20 cellular contexts compared by ENCODE assay signal in genomic region chr17:55830699-55831098, GRCh38.
"Had no signal": no experiment of that assay in that cellular context is flagged by ENCODE, and none has a peak within 500 bp of the region (broad histone marks: within the 10 kb centered on the region; RNA-seq: fewer than 3 reads in every experiment).

No MANE protein-coding gene starts in this region.

- H3K4me3 Mint-ChIP-seq: activated CD4-positive, alpha-beta memory T cell treated with anti-CD3 and anti-CD28 coated beads, Interleukin-2, amount 10 ng/mL, durations not matched to agents 7 days and 5 days; activated CD4-positive, alpha-beta T cell treated with anti-CD3 and anti-CD28 coated beads, Interleukin-2, amount 10 ng/mL, durations not matched to agents 24 days and 14 days; activated naive CD4-positive, alpha-beta T cell treated with anti-CD3 and anti-CD28 coated beads, Interleukin-2, amount 10 ng/mL, durations not matched to agents 7 days and 5 days; activated naive CD8-positive, alpha-beta T cell treated with anti-CD3 and anti-CD28 coated beads, Interleukin-2, amount 50 U/mL, for 24 hours; dendritic cell treated with granulocyte-macrophage colony-stimulating factor and Interleukin-4, amounts not matched to agents 40 ng/mL and 50 ng/mL, for 4 days; naive B cell; stimulated activated effector memory CD8-positive, alpha-beta T cell treated with anti-CD3 and anti-CD28 coated beads, Interleukin-12 subunit alpha, Interleukin-12 subunit beta, amount 100 ng/mL, for 72 hours; stimulated activated naive CD8-positive, alpha-beta T cell treated with anti-CD3 and anti-CD28 coated beads, Interleukin-15, amount 100 ng/mL, for 72 hours had no signal

- H3K4me1 ChIP-seq: foreskin keratinocyte, left lung, suprapubic skin, transverse colon had no signal

- H3K9me3 ChIP-seq: left lung, suprapubic skin, transverse colon had no signal

- DNase-seq: activated CD4-positive, alpha-beta memory T cell treated with anti-CD3 and anti-CD28 coated beads, Interleukin-2, amount 10 ng/mL, durations not matched to agents 7 days and 5 days; activated CD4-positive, alpha-beta T cell treated with anti-CD3 and anti-CD28 coated beads, Interleukin-2, amount 10 ng/mL, durations not matched to agents 24 days and 14 days; activated effector memory CD4-positive, alpha-beta T cell treated with anti-CD3 and anti-CD28 coated beads, Interleukin-2, amount 50 U/mL, for 16 hours; activated naive CD4-positive, alpha-beta T cell treated with anti-CD3 and anti-CD28 coated beads, Interleukin-2, amount 10 ng/mL, durations not matched to agents 7 days and 5 days; activated naive CD8-positive, alpha-beta T cell treated with anti-CD3 and anti-CD28 coated beads, Interleukin-2, amount 50 U/mL, for 24 hours; effector CD4-positive, alpha-beta T cell; foreskin keratinocyte; left lung; naive B cell; occipital lobe; small intestine; stimulated activated CD4-positive, alpha-beta T cell treated with anti-CD3 and anti-CD28 coated beads, Interleukin-2, amount 100 ng/mL, for 24 hours; stimulated activated naive CD8-positive, alpha-beta T cell treated with anti-CD3 and anti-CD28 coated beads, Interleukin-15, amount 100 ng/mL, for 72 hours; transverse colon had no signal

- H3K9me3 Mint-ChIP-seq: activated CD4-positive, alpha-beta memory T cell treated with anti-CD3 and anti-CD28 coated beads, Interleukin-2, amount 10 ng/mL, durations not matched to agents 7 days and 5 days; activated CD4-positive, alpha-beta T cell treated with anti-CD3 and anti-CD28 coated beads, Interleukin-2, amount 10 ng/mL, durations not matched to agents 24 days and 14 days; activated naive CD4-positive, alpha-beta T cell treated with anti-CD3 and anti-CD28 coated beads, Interleukin-2, amount 10 ng/mL, durations not matched to agents 7 days and 5 days; activated naive CD8-positive, alpha-beta T cell treated with anti-CD3 and anti-CD28 coated beads, Interleukin-2, amount 50 U/mL, for 24 hours; dendritic cell treated with granulocyte-macrophage colony-stimulating factor and Interleukin-4, amounts not matched to agents 40 ng/mL and 50 ng/mL, for 4 days; naive B cell; stimulated activated effector memory CD8-positive, alpha-beta T cell treated with anti-CD3 and anti-CD28 coated beads, Interleukin-12 subunit alpha, Interleukin-12 subunit beta, amount 100 ng/mL, for 72 hours; stimulated activated naive CD8-positive, alpha-beta T cell treated with anti-CD3 and anti-CD28 coated beads, Interleukin-15, amount 100 ng/mL, for 72 hours had no signal

- H3K27me3 Mint-ChIP-seq: dendritic cell treated with granulocyte-macrophage colony-stimulating factor and Interleukin-4, amounts not matched to agents 40 ng/mL and 50 ng/mL, for 4 days; stimulated activated naive CD8-positive, alpha-beta T cell treated with anti-CD3 and anti-CD28 coated beads, Interleukin-15, amount 100 ng/mL, for 72 hours had no signal

- H3K36me3 Mint-ChIP-seq: activated naive CD4-positive, alpha-beta T cell treated with anti-CD3 and anti-CD28 coated beads, Interleukin-2, amount 10 ng/mL, durations not matched to agents 7 days and 5 days; naive B cell; stimulated activated effector memory CD8-positive, alpha-beta T cell treated with anti-CD3 and anti-CD28 coated beads, Interleukin-12 subunit alpha, Interleukin-12 subunit beta, amount 100 ng/mL, for 72 hours had no signal

- H3K4me3 ChIP-seq: left lung, lung, suprapubic skin, transverse colon had no signal

- H3K27ac Mint-ChIP-seq: activated CD4-positive, alpha-beta memory T cell treated with anti-CD3 and anti-CD28 coated beads, Interleukin-2, amount 10 ng/mL, durations not matched to agents 7 days and 5 days; activated CD4-positive, alpha-beta T cell treated with anti-CD3 and anti-CD28 coated beads, Interleukin-2, amount 10 ng/mL, durations not matched to agents 24 days and 14 days; activated naive CD4-positive, alpha-beta T cell treated with anti-CD3 and anti-CD28 coated beads, Interleukin-2, amount 10 ng/mL, durations not matched to agents 7 days and 5 days; activated naive CD8-positive, alpha-beta T cell treated with anti-CD3 and anti-CD28 coated beads, Interleukin-2, amount 50 U/mL, for 24 hours; dendritic cell treated with granulocyte-macrophage colony-stimulating factor and Interleukin-4, amounts not matched to agents 40 ng/mL and 50 ng/mL, for 4 days; stimulated activated effector memory CD8-positive, alpha-beta T cell treated with anti-CD3 and anti-CD28 coated beads, Interleukin-12 subunit alpha, Interleukin-12 subunit beta, amount 100 ng/mL, for 72 hours; stimulated activated naive CD8-positive, alpha-beta T cell treated with anti-CD3 and anti-CD28 coated beads, Interleukin-15, amount 100 ng/mL, for 72 hours had no signal

- ATAC-seq: activated CD4-positive, CD25-positive, alpha-beta regulatory T cell treated with anti-CD3 and anti-CD28 coated beads, Interleukin-2, amount 50 U/mL, for 24 hours; activated naive CD8-positive, alpha-beta T cell treated with anti-CD3 and anti-CD28 coated beads, Interleukin-2, amount 50 U/mL, for 24 hours; foreskin keratinocyte; left lung; sciatic nerve; stimulated activated effector memory CD8-positive, alpha-beta T cell treated with anti-CD3 and anti-CD28 coated beads, Interleukin-12 subunit alpha, Interleukin-12 subunit beta, amount 100 ng/mL, for 72 hours; stimulated activated naive CD8-positive, alpha-beta T cell treated with anti-CD3 and anti-CD28 coated beads, Interleukin-15, amount 100 ng/mL, for 72 hours had no signal

- H3K27me3 ChIP-seq: foreskin keratinocyte, left lung, suprapubic skin, transverse colon had no signal

- H3K27ac ChIP-seq: foreskin keratinocyte, left lung, suprapubic skin, transverse colon had no signal

- H3K4me1 Mint-ChIP-seq: activated CD4-positive, alpha-beta memory T cell treated with anti-CD3 and anti-CD28 coated beads, Interleukin-2, amount 10 ng/mL, durations not matched to agents 7 days and 5 days; activated CD4-positive, alpha-beta T cell treated with anti-CD3 and anti-CD28 coated beads, Interleukin-2, amount 10 ng/mL, durations not matched to agents 24 days and 14 days; activated naive CD4-positive, alpha-beta T cell treated with anti-CD3 and anti-CD28 coated beads, Interleukin-2, amount 10 ng/mL, durations not matched to agents 7 days and 5 days; activated naive CD8-positive, alpha-beta T cell treated with anti-CD3 and anti-CD28 coated beads, Interleukin-2, amount 50 U/mL, for 24 hours; naive B cell; stimulated activated effector memory CD8-positive, alpha-beta T cell treated with anti-CD3 and anti-CD28 coated beads, Interleukin-12 subunit alpha, Interleukin-12 subunit beta, amount 100 ng/mL, for 72 hours; stimulated activated naive CD8-positive, alpha-beta T cell treated with anti-CD3 and anti-CD28 coated beads, Interleukin-15, amount 100 ng/mL, for 72 hours had no signal

- H3K36me3 ChIP-seq: left lung, suprapubic skin, transverse colon had no signal
